9 cellular contexts compared by ENCODE assay signal in the genomic region with DNA sequence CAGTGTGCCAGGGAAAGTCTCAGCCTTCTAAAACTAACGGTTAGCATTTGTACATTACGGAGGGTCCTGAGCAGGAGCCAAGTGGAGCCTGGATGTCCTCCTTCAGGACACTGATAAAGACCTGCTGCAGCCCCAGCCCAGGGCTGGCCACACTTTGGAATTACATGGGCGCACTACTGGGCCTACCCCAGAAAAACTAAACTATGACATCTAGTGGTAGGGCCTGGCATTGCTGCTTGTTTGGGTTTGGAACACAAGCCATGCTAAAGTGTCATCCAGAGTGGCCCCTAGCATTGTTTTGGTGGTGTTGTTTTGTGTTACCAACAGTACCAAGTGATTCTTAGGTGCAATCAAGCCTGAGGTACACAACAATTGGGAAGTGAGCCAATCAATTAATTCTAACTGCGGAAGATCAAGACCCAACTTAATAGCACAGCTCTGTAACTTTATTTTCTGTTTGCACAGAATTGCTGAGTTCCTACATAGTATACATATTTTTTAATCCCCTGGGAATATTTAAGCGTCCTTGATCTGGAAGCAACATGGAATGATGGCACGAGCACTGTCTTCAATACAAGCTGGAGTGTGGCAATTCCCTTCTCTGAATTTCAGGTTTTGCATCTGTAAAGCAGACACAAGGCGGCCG.
DNase-seq lines count a peak whose midpoint lies in the region; ATAC-seq, FAIRE-seq and TF ChIP-seq lines count a peak whose summit lies in the region.
"Had no signal": no experiment of that assay in that cellular context is flagged by ENCODE, and none has a peak within 500 bp of the region (broad histone marks: within the 10 kb centered on the region; RNA-seq: fewer than 3 reads in every experiment).

No MANE protein-coding gene starts in this region.

- FAIRE-seq in GM12892 (lab: Jason Lieb, UNC), result peak; percentile 82

- H3K9me3 Mint-ChIP-seq in activated T-helper 17 cell treated with anti-CD3 and anti-CD28 coated beads, Interleukin-2, amount 50 U/mL, for 72 hours, result no peaks in the 10 kb centered on the region
- H3K9me3 Mint-ChIP-seq in progenitor cell of endocrine pancreas (ENCODE audit: low read depth), result no peaks in the 10 kb centered on the region

- ATAC-seq in activated T-helper 17 cell treated with anti-CD3 and anti-CD28 coated beads, Interleukin-2, amount 50 U/mL, for 72 hours (replicated peaks), result peak; percentile 52
- peak; percentile 88 to 92 (median 90) for ATAC-seq in heart left ventricle
- ATAC-seq in GM21737 (IDR thresholded peaks at IDR 0.05; ENCODE audit: unreplicated experiment), result no peak
- ATAC-seq in GM18907 (IDR thresholded peaks at IDR 0.05; ENCODE audit: unreplicated experiment), result no peak

- TF ChIP-seq CTCF in heart left ventricle (IDR thresholded peaks at IDR 0.05), result peak; percentile 77 to 98 (median 92)
- peak; percentile 68 for TF ChIP-seq CTCF in progenitor cell of endocrine pancreas (IDR thresholded peaks at IDR 0.05; ENCODE audit: unreplicated experiment)

- H3K27ac Mint-ChIP-seq in activated T-helper 17 cell treated with anti-CD3 and anti-CD28 coated beads, Interleukin-2, amount 50 U/mL, for 72 hours, result no peak overlapping the region
- peak overlapping the region; percentile 75 for H3K27ac Mint-ChIP-seq in progenitor cell of endocrine pancreas

- H3K36me3 Mint-ChIP-seq in activated T-helper 17 cell treated with anti-CD3 and anti-CD28 coated beads, Interleukin-2, amount 50 U/mL, for 72 hours (ENCODE audit: low read depth), result no peaks in the 10 kb centered on the region
- peaks cover 4% of the 10 kb centered on the region for H3K36me3 Mint-ChIP-seq in progenitor cell of endocrine pancreas (ENCODE audit: insufficient read depth)

- no peaks in the 10 kb centered on the region for H3K4me1 Mint-ChIP-seq in activated T-helper 17 cell treated with anti-CD3 and anti-CD28 coated beads, Interleukin-2, amount 50 U/mL, for 72 hours
- peaks cover 32% of the 10 kb centered on the region for H3K4me1 Mint-ChIP-seq in progenitor cell of endocrine pancreas (ENCODE audit: low read depth)

- H3K27me3 ChIP-seq in BLaER1, result no peaks in the 10 kb centered on the region
- H3K27me3 ChIP-seq in heart left ventricle, result no peaks in the 10 kb centered on the region

- DNase-seq in GM12892 (ENCODE audit: insufficient read length) (peak; percentile 29), NCI-H2107 (lab: John Stamatoyannopoulos, UW) (peak; percentile 14), heart left ventricle (peak in 4 of 5 donors; percentile 65 to 70 (median 69)), progenitor cell of endocrine pancreas (ENCODE audit: low spot score, unreplicated experiment) (peak; percentile 29)

- H3K4me1 ChIP-seq in BLaER1 (peaks cover 53% of the 10 kb centered on the region), heart left ventricle (peaks cover 0 to 34% (median 14%) of the 10 kb centered on the region in 12 donors)

- no peaks in the 10 kb centered on the region for H3K27me3 Mint-ChIP-seq in activated T-helper 17 cell treated with anti-CD3 and anti-CD28 coated beads, Interleukin-2, amount 50 U/mL, for 72 hours
- no peaks in the 10 kb centered on the region for H3K27me3 Mint-ChIP-seq in progenitor cell of endocrine pancreas

- TF ChIP-seq POLR2A in GM12892 (IDR thresholded peaks at IDR 0.05; ENCODE audit: low read depth, low read length) (no peak), heart left ventricle (IDR thresholded peaks at IDR 0.05) (no peak)

- intact Hi-C loops in heart left ventricle (cut with DNase I), result loop anchor here (1.0 to 10.0 kb wide), 10 partner anchors 57 to 525 kb away; a partner anchor contains a TSS

- H3K4me3 ChIP-seq in BLaER1 (no peak overlapping the region), heart left ventricle (no peak overlapping the region)
- H3K4me3 ChIP-seq: skin epidermis had no signal

- peaks cover 8% of the 10 kb centered on the region; the same call in 1 of the 2 replicates for H4K20me1 ChIP-seq in BLaER1

- H3K36me3 ChIP-seq in BLaER1 (no peaks in the 10 kb centered on the region), heart left ventricle (no peaks in the 10 kb centered on the region)

- H3K27ac ChIP-seq in BLaER1 (no peak overlapping the region), heart left ventricle (peak overlapping the region in 2 of 12 donors; percentile 13 to 37)
- H3K27ac ChIP-seq: skin epidermis had no signal

- H3K9ac ChIP-seq in BLaER1, result no peak overlapping the region

- WGBS in heart left ventricle, 4 donors, result 46 to 63% (median 49%) methylated on average over 7 to 8 of the region's 8 CpGs

- peak overlapping the region; percentile 41 for H3K4me2 ChIP-seq in BLaER1

- no peaks in the 10 kb centered on the region for H3K9me3 ChIP-seq in BLaER1
- H3K9me3 ChIP-seq in heart left ventricle, result no peaks in the 10 kb centered on the region

- no peak overlapping the region for H3K4me3 Mint-ChIP-seq in activated T-helper 17 cell treated with anti-CD3 and anti-CD28 coated beads, Interleukin-2, amount 50 U/mL, for 72 hours
- H3K4me3 Mint-ChIP-seq in progenitor cell of endocrine pancreas (ENCODE audit: low read depth), result no peak overlapping the region

Comparison
In these comparisons a context has a peak if more than half of its experiments do, and no peak if none do; other contexts are left out.
1. DNase-seq: peak in every context shown above with its lines; median percentile 69 in heart left ventricle; 29 in GM12892; 29 in progenitor cell of endocrine pancreas; 14 in NCI-H2107.
2. ATAC-seq: peak in activated T-helper 17 cell treated with anti-CD3 and anti-CD28 coated beads, Interleukin-2, amount 50 U/mL, for 72 hours (single experiment) and heart left ventricle (4 of 4); none in GM21737 (single experiment) and GM18907 (single experiment).